In genomic region chr10:69716711-69717560, GRCh38 we compare ENCODE assay signal across 7 cellular contexts.
A peak's percentile ranks its signal among the peaks of the same experiment; 100 is the strongest.
DNase-seq lines count a peak whose midpoint lies in the region; TF ChIP-seq lines count a peak whose summit lies in the region.

No MANE protein-coding gene starts in this region.

- no peak overlapping the region for H3K4me2 ChIP-seq in mesendoderm (ENCODE audit: low read length)

- no peak for TF ChIP-seq POLR2A in stomach (IDR thresholded peaks at IDR 0.05)

- H3K9ac ChIP-seq in mesendoderm (ENCODE audit: low read length) = no peak overlapping the region

- no peaks in the 10 kb centered on the region for H3K4me1 ChIP-seq in mesendoderm (ENCODE audit: control insufficient read depth, low read depth, low read length)
- H3K4me1 ChIP-seq in stomach = no peaks in the 10 kb centered on the region

- no peak overlapping the region for H3K4ac ChIP-seq in mesendoderm (ENCODE audit: low read depth, low read length)

- POLR2A ChIA-PET in GM10248 (lab: Yijun Ruan, JAX) = no interaction called here

- no peak overlapping the region for H2AK5ac ChIP-seq in mesendoderm (ENCODE audit: low read length)

- no peaks in the 10 kb centered on the region for H3K79me1 ChIP-seq in mesendoderm (ENCODE audit: low read length)

- H3K4me3 ChIP-seq in mesendoderm (ENCODE audit: low read length) = no peak overlapping the region
- no peak overlapping the region for H3K4me3 ChIP-seq in stomach

- H3K27ac ChIP-seq in mesendoderm (ENCODE audit: low read depth, low read length) (no peak overlapping the region), stomach (no peak overlapping the region)

- H4K8ac ChIP-seq in mesendoderm (ENCODE audit: low read depth, low read length) = no peak overlapping the region

- no peak overlapping the region for H2BK5ac ChIP-seq in mesendoderm (ENCODE audit: low read length)

- WGBS in mesendoderm (ENCODE audit: extremely low coverage, insufficient coverage, low lambda C conversion rate) = no CpG with 5 or more reads among the region's 19 CpGs
- 52 to 61% (median 56%) methylated on average over 19 of the region's 19 CpGs for WGBS in stomach, 5 donors

- H3K9me3 ChIP-seq in stomach = peaks cover 0 to 6% (median 0%) of the 10 kb centered on the region in 4 donors

- CTCF ChIA-PET in GM10248 (lab: Yijun Ruan, JAX) = interaction anchor here (0.6 to 4.2 kb wide), 14 partner anchors 11 to 200 kb away, joined by 3 to 23 read pairs (median 5); no protein-coding TSS in a partner anchor

- H4K5ac ChIP-seq in mesendoderm (ENCODE audit: low read length) = no peak overlapping the region

- intact Hi-C loops in stomach (cut with DNase I; ENCODE audit: low total_unique reads) = no loop called here

- H3K27me3 ChIP-seq in mesendoderm (ENCODE audit: insufficient read depth, low read length, poor library complexity) = no peaks in the 10 kb centered on the region
- peaks cover 0 to 31% (median 0%) of the 10 kb centered on the region in 3 donors for H3K27me3 ChIP-seq in stomach

- H2BK15ac ChIP-seq in mesendoderm (replicated peaks; ENCODE audit: low read depth) = no peak overlapping the region

- no peaks in the 10 kb centered on the region for H3K79me2 ChIP-seq in mesendoderm (ENCODE audit: control insufficient read depth, insufficient read depth, low read length)

- H3K36me3 ChIP-seq in mesendoderm (ENCODE audit: control insufficient read depth, insufficient read depth, low read length) (no peaks in the 10 kb centered on the region), stomach (no peaks in the 10 kb centered on the region)

- H2BK120ac ChIP-seq in mesendoderm (ENCODE audit: low read depth, low read length) = no peak overlapping the region

- H3K18ac ChIP-seq in mesendoderm (ENCODE audit: low read length) = no peak overlapping the region

- H3K23ac ChIP-seq in mesendoderm (ENCODE audit: low read length) = no peak overlapping the region

- H3K56ac ChIP-seq in mesendoderm (ENCODE audit: low read length) = no peak overlapping the region

- no peak for TF ChIP-seq EP300 in stomach (IDR thresholded peaks at IDR 0.05)

- peak; percentile 70 for DNase-seq in GM10248 (ENCODE audit: extremely low spot score)
- peak; percentile 29 for DNase-seq in NCI-H1092 (lab: John Stamatoyannopoulos, UW)
- peak; percentile 25 for DNase-seq in activated CD4-positive, alpha-beta T cell treated with anti-CD3 and anti-CD28 coated beads for 1 hour
- DNase-seq in cerebellum (ENCODE audit: low spot score) = peak; percentile 54
- peak; percentile 73 for DNase-seq in mesendoderm
- peak; percentile 73 for DNase-seq in stomach
- DNase-seq in globus pallidus (ENCODE audit: low spot score) = no peak

- TF ChIP-seq CTCF in GM10248 (IDR thresholded peaks at IDR 0.05; ENCODE audit: control extremely low read depth, extremely low read depth, low read depth, missing control alignments) (peak; percentile 63), stomach (IDR thresholded peaks at IDR 0.05) (peak in 5 of 7 experiments; percentile 53 to 68 (median 62))
